In the genomic region with DNA sequence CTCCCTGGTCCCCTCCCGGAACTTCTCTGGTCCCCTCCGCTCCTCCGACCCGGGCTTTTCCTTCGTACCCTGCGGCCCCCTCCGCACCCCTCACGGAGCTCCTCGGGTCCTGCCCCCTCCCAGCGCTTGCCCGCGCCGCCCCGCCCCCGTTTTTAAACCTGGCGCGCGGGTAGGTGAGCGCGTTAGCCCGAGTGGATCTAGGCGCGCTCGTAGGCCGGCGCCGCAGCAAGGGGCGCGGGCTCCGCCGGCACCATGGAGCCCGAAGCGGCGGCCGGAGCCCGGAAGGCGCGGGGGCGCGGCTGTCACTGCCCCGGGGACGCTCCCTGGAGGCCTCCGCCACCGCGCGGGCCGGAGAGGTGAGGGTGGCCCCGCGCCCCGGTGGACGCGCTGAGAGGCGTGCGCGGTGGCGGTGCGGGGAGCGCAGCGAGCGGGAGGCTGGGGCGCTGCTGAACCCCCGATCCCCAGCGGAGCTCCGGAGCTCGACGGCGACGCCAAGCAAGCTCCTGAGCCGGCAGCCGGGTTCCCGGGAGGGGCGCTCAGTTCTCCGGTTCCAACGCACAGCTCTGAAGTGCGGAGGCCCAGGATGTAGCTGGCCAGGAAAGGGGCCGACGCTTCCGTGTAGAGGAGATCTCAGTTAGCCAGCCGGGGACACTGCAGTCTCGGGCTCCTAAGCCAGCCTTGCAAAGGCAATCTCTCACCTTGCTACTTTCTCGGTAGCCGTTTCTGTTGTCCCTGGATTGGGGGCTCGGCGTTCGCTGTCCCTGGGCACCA, we compare ENCODE assay signal across 7 cellular contexts. TPM values are rescaled to one million over a fixed set of nuclear protein-coding genes. Genes with fewer than 3 reads are reported as not detected.
DNase-seq lines count a peak whose midpoint lies in the region; ATAC-seq, FAIRE-seq and TF ChIP-seq lines count a peak whose summit lies in the region.

A gene with protein sequence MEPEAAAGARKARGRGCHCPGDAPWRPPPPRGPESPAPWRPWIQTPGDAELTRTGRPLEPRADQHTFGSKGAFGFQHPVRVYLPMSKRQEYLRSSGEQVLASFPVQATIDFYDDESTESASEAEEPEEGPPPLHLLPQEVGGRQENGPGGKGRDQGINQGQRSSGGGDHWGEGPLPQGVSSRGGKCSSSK (plus strand): TSS at position 182 of the 771 bp plus-strand sequence. CDS start 71 bp downstream, at position 253.

- no peak for FAIRE-seq in GM12891 (lab: Jason Lieb, UNC)
- FAIRE-seq in bronchial epithelial cell (lab: Jason Lieb, UNC), result no peak

- peak within 1 kb of the TSS; percentile 36 for H3K4me3 ChIP-seq in bronchial epithelial cell (ENCODE audit: low read depth, low read length)
- H3K4me3 ChIP-seq in lung, result peak within 1 kb of the TSS; percentile 58
- H3K4me3 ChIP-seq in upper lobe of left lung, result peak within 1 kb of the TSS; percentile 46 to 64 (median 57)

- ATAC-seq in lung (ENCODE audit: insufficient read depth, low FRiP score) (no peak), upper lobe of left lung (ENCODE audit: low FRiP score in 2 of 2) (peak in 1 of 2 donors; percentile 7), HG02798 (IDR thresholded peaks at IDR 0.05; ENCODE audit: poor library complexity, unreplicated experiment) (no peak)

- TF ChIP-seq POLR2A in GM12891 (IDR thresholded peaks at IDR 0.05; ENCODE audit: low read depth, low read length) (no peak), upper lobe of left lung (IDR thresholded peaks at IDR 0.05) (no peak)

- H3K36me3 ChIP-seq in bronchial epithelial cell (ENCODE audit: control insufficient read depth, insufficient read depth, low read length) (no peaks in the 10 kb centered on the region), lung (ENCODE audit: control insufficient read depth in 2 of 2, insufficient read depth in 2 of 2, low read length in 2 of 2) (no peaks in the 10 kb centered on the region), upper lobe of left lung (no peaks in the 10 kb centered on the region)

- H3K9me3 ChIP-seq in lung (ENCODE audit: control insufficient read depth in 2 of 2, insufficient read depth in 1 of 2, low read length in 1 of 2), result no peaks in the 10 kb centered on the region
- H3K9me3 ChIP-seq in upper lobe of left lung, result no peaks in the 10 kb centered on the region

- TF ChIP-seq CTCF in bronchial epithelial cell (IDR thresholded peaks at IDR 0.05; ENCODE audit: insufficient read depth, low read length, severe bottlenecking) (no peak), lung (IDR thresholded peaks at IDR 0.05; ENCODE audit: control extremely low read depth, extremely low read depth) (no peak), upper lobe of left lung (IDR thresholded peaks at IDR 0.05) (peak in 1 of 6 experiments; percentile 11)

- peak; percentile 42 for DNase-seq in GM12891 (ENCODE audit: insufficient read length, low spot score)
- DNase-seq in NCI-H526 treated with DMSO at 0.1 percent for 48 hours (lab: John Stamatoyannopoulos, UW), result peak; percentile 29
- DNase-seq in bronchial epithelial cell (ENCODE audit: low read depth), result no peak
- no peak for DNase-seq in lung (ENCODE audit: low spot score)
- DNase-seq in upper lobe of left lung, result peak in 1 of 2 donors; percentile 83
- DNase-seq in stimulated activated naive CD4-positive, alpha-beta T cell treated with Interleukin-2 at 50 U/mL for 16 hours (lab: John Stamatoyannopoulos, UW), result no peak

- H3K27ac ChIP-seq in lung (ENCODE audit: low read depth in 1 of 2, low read length in 1 of 2) (peak within 1 kb of the TSS in 1 of 2 donors; percentile 49), upper lobe of left lung (peak within 1 kb of the TSS in 3 of 4 donors; percentile 0 to 69 (median 57))

- H3K27me3 ChIP-seq in bronchial epithelial cell (ENCODE audit: control insufficient read depth, insufficient read depth, low read length) (no peaks in the 10 kb centered on the region), lung (ENCODE audit: control insufficient read depth, insufficient read depth) (no peaks in the 10 kb centered on the region), upper lobe of left lung (peaks cover 0 to 14% (median 6%) of the 10 kb centered on the region in 4 donors)

- no peak for TF ChIP-seq EP300 in upper lobe of left lung (IDR thresholded peaks at IDR 0.05)

- H3K4me1 ChIP-seq in lung (ENCODE audit: control insufficient read depth in 2 of 2, insufficient read depth in 2 of 2, low read length in 2 of 2) (peaks cover 0 to 8% of the 10 kb centered on the region in 2 donors), upper lobe of left lung (peaks cover 21 to 39% (median 22%) of the 10 kb centered on the region in 4 donors)

- 1% methylated on average over 70 to 85 of the region's 85 CpGs for whole genome bisulfite sequencing in lung, 2 donors
- WGBS in upper lobe of left lung, 2 donors, result 4 to 7% methylated on average over 30 to 49 of the region's 85 CpGs

TF ChIP-seq in GM12891, 5 proteins besides CTCF, POLR2A, EP300 and RAD21:
- no peak for TF ChIP-seq PAX5 (IDR thresholded peaks at IDR 0.05; ENCODE audit: insufficient read depth, low read length, severe bottlenecking)
- no peak for TF ChIP-seq TAF1 (IDR thresholded peaks at IDR 0.05; ENCODE audit: low read depth, low read length)
- TF ChIP-seq SPI1 (IDR thresholded peaks at IDR 0.05; ENCODE audit: low read depth, low read length), result no peak
- TF ChIP-seq POU2F2 (IDR thresholded peaks at IDR 0.05; ENCODE audit: low read depth, low read length), result no peak
- no peak for TF ChIP-seq POLR2AphosphoS5 (IDR thresholded peaks at IDR 0.05; ENCODE audit: low read depth, low read length)

RNA-seq across cellular contexts. Expression of the gene that starts here (rescaled TPM):
- polyA plus RNA-seq in GM12891 (2012; ENCODE audit: low read depth, missing spikeins), result not detected
- total RNA-seq in bronchial epithelial cell (under 0.01 TPM in 1 of 2 replicates, not detected in the other), lung (1 to 10 TPM in 1 of 2 donors, under 1 TPM in 1; 0.18 to 2.1 TPM), upper lobe of left lung (1 to 10 TPM in 2 of 6 donors, under 1 TPM in 2, not detected in 2; 0.11 to 1.5 (median 0.66) TPM)
- polyA plus RNA-seq in lung, result under 1 TPM; 0.22 to 0.93 TPM

Comparison
In these comparisons a context has a peak if more than half of its experiments do, and no peak if none do; other contexts are left out.
1. DNase-seq: peak in GM12891 (single experiment) and NCI-H526 treated with DMSO at 0.1 percent for 48 hours (single experiment); none in bronchial epithelial cell (single experiment), lung (single experiment) and stimulated activated naive CD4-positive, alpha-beta T cell treated with Interleukin-2 at 50 U/mL for 16 hours (single experiment).
2. Peak in every context shown above with its lines, with median percentiles within 50 percentile points of each other: H3K4me3 ChIP-seq.